8 cellular contexts compared by ENCODE assay signal in the genomic region with DNA sequence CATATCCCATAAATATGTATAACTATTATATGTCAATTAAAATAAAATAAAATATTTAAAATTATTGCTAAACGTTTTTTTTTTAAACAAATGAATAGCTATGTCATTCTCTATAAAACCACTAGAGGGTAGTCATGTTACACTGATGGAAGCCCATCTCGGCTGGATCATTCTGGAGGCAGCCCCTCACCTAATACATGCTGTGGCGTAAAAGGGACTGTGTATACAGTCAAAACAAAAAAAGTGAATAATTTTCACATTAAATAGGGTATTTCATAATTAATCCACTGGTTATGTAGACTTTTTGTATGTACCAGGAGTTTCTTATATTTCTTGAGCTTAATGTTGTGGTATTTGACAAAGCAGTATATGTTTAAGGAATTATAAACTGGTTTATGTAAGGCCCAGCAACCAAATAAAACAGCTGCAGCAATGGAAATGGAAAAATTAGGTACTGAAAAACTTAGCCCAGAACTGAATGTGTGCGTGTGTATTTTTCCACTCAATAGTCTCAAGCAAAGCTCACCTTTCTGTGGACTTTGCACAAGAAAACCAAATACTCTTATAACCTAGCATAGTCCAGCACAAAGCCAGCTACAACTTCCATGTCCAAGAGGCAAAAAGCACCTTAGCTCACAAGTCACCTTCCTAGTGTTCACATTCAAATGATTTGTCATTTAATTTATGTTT.
DNase-seq lines count a peak whose midpoint lies in the region; TF ChIP-seq lines count a peak whose summit lies in the region.

No MANE protein-coding gene starts in this region.

- POLR2A ChIA-PET in RWPE1 (lab: Yijun Ruan, JAX; ENCODE audit: low non-redundant PET), result no interaction called here

- H3K4me3 ChIP-seq in fibroblast of mammary gland (ENCODE audit: control insufficient read depth, low read depth, low read length), result no peak overlapping the region

- H3K27ac ChIP-seq in RWPE1, result no peak overlapping the region

- DNase-seq in AG09319 (ENCODE audit: extremely low read depth, low read depth) (no peak), HT1080 (ENCODE audit: low read depth) (peak; percentile 11), RWPE1 (ENCODE audit: low spot score) (peak; percentile 39), fibroblast of mammary gland (ENCODE audit: low read depth) (peak; percentile 26), putamen (ENCODE audit: low spot score) (peak; percentile 17)
- no peak for DNase-seq in activated naive CD4-positive, alpha-beta T cell treated with Interleukin-2 at 50 U/mL for 16 hours
- DNase-seq in activated CD8-positive, alpha-beta memory T cell treated with anti-CD3 and anti-CD28 coated beads, Interleukin-2, amount 50 U/mL, for 48 hours, result no peak

- peak; percentile 52 for TF ChIP-seq CTCF in AG09319 (IDR thresholded peaks at IDR 0.05; ENCODE audit: low read depth, low read length)
- TF ChIP-seq CTCF in GM12874 (IDR thresholded peaks at IDR 0.05; ENCODE audit: insufficient read depth, low read depth, low read length), result peak; percentile 40; the same call in 1 of the 2 replicates
- TF ChIP-seq CTCF in RWPE1 (conservative IDR thresholded peaks at IDR 0.05; ENCODE audit: low read depth), result peak; percentile 72
- TF ChIP-seq CTCF in fibroblast of mammary gland (conservative IDR thresholded peaks at IDR 0.05; ENCODE audit: control insufficient read depth, insufficient read depth, low read depth, low read length), result peak; percentile 60

- CTCF ChIA-PET in RWPE1 (lab: Yijun Ruan, JAX), result interaction anchor here (0.5 to 1.8 kb wide), 22 partner anchors 9 to 1586 kb away, joined by 3 to 19 read pairs (median 4); partner anchors contain the start of genes ADGRB3 and B3GAT2

Comparison
In these comparisons a context has a peak if more than half of its experiments do, and no peak if none do; other contexts are left out.
1. DNase-seq: peak in HT1080 (single experiment), RWPE1 (single experiment), fibroblast of mammary gland (single experiment) and putamen (single experiment); none in AG09319 (single experiment), activated naive CD4-positive, alpha-beta T cell treated with Interleukin-2 at 50 U/mL for 16 hours (single experiment) and activated CD8-positive, alpha-beta memory T cell treated with anti-CD3 and anti-CD28 coated beads, Interleukin-2, amount 50 U/mL, for 48 hours (single experiment).
2. Peak in every context shown above with its lines, with median percentiles within 50 percentile points of each other: CTCF ChIP-seq.